In genomic region chr13:40283666-40284065, GRCh38 we compare ENCODE assay signal across 21 cellular contexts.
A peak's percentile ranks its signal among the peaks of the same experiment; 100 is the strongest.
DNase-seq lines count a peak whose midpoint lies in the region; ATAC-seq and TF ChIP-seq lines count a peak whose summit lies in the region.
"Had no signal": no experiment of that assay in that cellular context is flagged by ENCODE, and none has a peak within 500 bp of the region (broad histone marks: within the 10 kb centered on the region; RNA-seq: fewer than 3 reads in every experiment).

No MANE protein-coding gene starts in this region.

- H3K4me1 ChIP-seq in foreskin keratinocyte (no peaks in the 10 kb centered on the region), trophoblast cell (ENCODE audit: control insufficient read depth in 1 of 2, insufficient read depth in 2 of 2, low read length in 2 of 2) (peaks cover 17 to 22% of the 10 kb centered on the region in 2 experiments)
- H3K4me1 ChIP-seq in naive thymus-derived CD4-positive, alpha-beta T cell (ENCODE audit: control insufficient read depth in 2 of 2, insufficient read depth in 2 of 2, low read length in 2 of 2), result no peaks in the 10 kb centered on the region

- H2BK120ac ChIP-seq in trophoblast cell (ENCODE audit: insufficient read depth, low read length, poor library complexity), result peak overlapping the region; percentile 76

- no peaks in the 10 kb centered on the region for H3K27me3 ChIP-seq in foreskin keratinocyte
- no peaks in the 10 kb centered on the region for H3K27me3 ChIP-seq in trophoblast cell (ENCODE audit: insufficient read depth, low read length)
- H3K27me3 ChIP-seq in naive thymus-derived CD4-positive, alpha-beta T cell (ENCODE audit: control insufficient read depth in 2 of 2, insufficient read depth in 2 of 2, low read length in 2 of 2), result no peaks in the 10 kb centered on the region

- H3K4ac ChIP-seq in trophoblast cell (ENCODE audit: low read depth, low read length), result peak overlapping the region; percentile 76

- peak overlapping the region; percentile 78 for H2AK5ac ChIP-seq in trophoblast cell (ENCODE audit: low read length)

- intact Hi-C loops in naive thymus-derived CD4-positive, alpha-beta T cell (cut with micrococcal nuclease), result no loop called here

- H3K9ac ChIP-seq in trophoblast cell (ENCODE audit: low read length), result no peak overlapping the region
- H3K9ac ChIP-seq: SK-N-SH had no signal

- peaks cover 0 to 13% (median 6%) of the 10 kb centered on the region in 7 donors for H3K4me1 Mint-ChIP-seq in naive thymus-derived CD4-positive, alpha-beta T cell

- H3K9me3 Mint-ChIP-seq in naive thymus-derived CD4-positive, alpha-beta T cell, result peaks cover 0 to 6% (median 0%) of the 10 kb centered on the region in 11 donors
- H3K9me3 Mint-ChIP-seq: CD4-positive, alpha-beta T cell had no signal

- peaks cover 2% of the 10 kb centered on the region for H3K9me3 ChIP-seq in trophoblast cell (ENCODE audit: insufficient read depth, low read depth, low read length)
- H3K9me3 ChIP-seq in naive thymus-derived CD4-positive, alpha-beta T cell (ENCODE audit: control insufficient read depth in 2 of 3, low read length in 3 of 3), result no peaks in the 10 kb centered on the region
- H3K9me3 ChIP-seq: A549, SK-N-SH had no signal

- no peak overlapping the region for H4K8ac ChIP-seq in trophoblast cell (ENCODE audit: low read depth, low read length)

- H3K4me3 Mint-ChIP-seq in naive thymus-derived CD4-positive, alpha-beta T cell, result no peak overlapping the region
- H3K4me3 Mint-ChIP-seq: CD4-positive, alpha-beta T cell had no signal

- no peak overlapping the region for H3K27ac ChIP-seq in RWPE1
- H3K27ac ChIP-seq in foreskin keratinocyte, result no peak overlapping the region
- peak overlapping the region; percentile 71 for H3K27ac ChIP-seq in trophoblast cell (ENCODE audit: low read depth, low read length)
- no peak overlapping the region for H3K27ac ChIP-seq in naive thymus-derived CD4-positive, alpha-beta T cell (ENCODE audit: low read depth, low read length)
- H3K27ac ChIP-seq: A549 had no signal

- no peak overlapping the region for H2AFZ ChIP-seq in trophoblast cell (ENCODE audit: insufficient read depth, low read length, poor library complexity)

- H3K79me2 ChIP-seq in trophoblast cell (ENCODE audit: control insufficient read depth, insufficient read depth, low read length, poor library complexity), result no peaks in the 10 kb centered on the region

- peak overlapping the region; percentile 82 for H3K18ac ChIP-seq in trophoblast cell (ENCODE audit: low read length)

- H4K91ac ChIP-seq in trophoblast cell (ENCODE audit: low read depth, low read length), result peak overlapping the region; percentile 71

- H3K14ac ChIP-seq in trophoblast cell (ENCODE audit: low read length), result peak overlapping the region; percentile 88

- H3K79me1 ChIP-seq in trophoblast cell (ENCODE audit: low read length), result peaks cover 15% of the 10 kb centered on the region

- peak overlapping the region; percentile 92 for H2BK12ac ChIP-seq in trophoblast cell (ENCODE audit: low read length)

- H3K27me3 Mint-ChIP-seq in naive thymus-derived CD4-positive, alpha-beta T cell, result no peaks in the 10 kb centered on the region
- H3K27me3 Mint-ChIP-seq: CD4-positive, alpha-beta T cell had no signal

- TF ChIP-seq POLR2A in erythroblast (IDR thresholded peaks at IDR 0.05; ENCODE audit: low read length), result no peak

- H3K36me3 ChIP-seq in trophoblast cell (ENCODE audit: control insufficient read depth in 1 of 2, insufficient read depth in 2 of 2, low read length in 2 of 2), result no peaks in the 10 kb centered on the region
- no peaks in the 10 kb centered on the region for H3K36me3 ChIP-seq in naive thymus-derived CD4-positive, alpha-beta T cell (ENCODE audit: control insufficient read depth in 2 of 3, insufficient read depth in 3 of 3, low read length in 3 of 3)

- H3K4me2 ChIP-seq in trophoblast cell (ENCODE audit: low read length), result no peak overlapping the region
- H3K4me2 ChIP-seq: A549, SK-N-SH had no signal

- no peak overlapping the region for H3K4me3 ChIP-seq in trophoblast cell (ENCODE audit: low read depth, low read length)
- no peak overlapping the region for H3K4me3 ChIP-seq in naive thymus-derived CD4-positive, alpha-beta T cell (ENCODE audit: low read length)
- H3K4me3 ChIP-seq: A549 had no signal

- TF ChIP-seq CTCF in RWPE1 (conservative IDR thresholded peaks at IDR 0.05; ENCODE audit: low read depth) (no peak), foreskin keratinocyte (conservative IDR thresholded peaks at IDR 0.05) (no peak)

- H3K27ac Mint-ChIP-seq in naive thymus-derived CD4-positive, alpha-beta T cell, result peak overlapping the region in 1 of 9 donors; percentile 8
- H3K27ac Mint-ChIP-seq: CD4-positive, alpha-beta T cell had no signal

- no peak overlapping the region for H3K23ac ChIP-seq in trophoblast cell (ENCODE audit: low read length)

- DNase-seq in ELF-1 (ENCODE audit: low read depth, low spot score) (peak; percentile 51), RWPE1 (ENCODE audit: low spot score) (peak; percentile 49), foreskin keratinocyte (peak; percentile 87 to 94), trophoblast cell (peak; percentile 93 to 96), erythroblast (lab: John Stamatoyannopoulos, UW) (no peak)
- no peak for DNase-seq in naive thymus-derived CD4-positive, alpha-beta T cell
- no peak for DNase-seq in activated CD4-positive, alpha-beta T cell treated with anti-CD3 and anti-CD28 coated beads, Interleukin-2, amount 50 U/mL, for 1 hour
- DNase-seq in activated CD4-positive, alpha-beta T cell treated with anti-CD3 and anti-CD28 coated beads, Interleukin-2, amount 50 U/mL, for 4 hours, result no peak
- DNase-seq: CD4-positive, alpha-beta T cell; DMS153; EL; KBM-7; NCI-H1048; NCI-H1436 treated with DMSO at 0.1 percent for 48 hours; NCI-H2029 treated with DMSO at 0.1 percent for 48 hours; NCI-H2171 treated with DMSO at 0.1 percent for 48 hours; NCI-H446 treated with DMSO at 0.1 percent for 48 hours; SHP77 treated with DMSO at 0.1 percent for 48 hours; SK-N-SH had no signal

- no peak overlapping the region for H4K12ac ChIP-seq in trophoblast cell (ENCODE audit: low read depth, low read length)

- H2BK5ac ChIP-seq in trophoblast cell (ENCODE audit: low read depth, low read length, poor library complexity), result peak overlapping the region; percentile 55

- CTCF ChIA-PET in RWPE1 (lab: Yijun Ruan, JAX), result no interaction called here
- CTCF ChIA-PET in naive thymus-derived CD4-positive, alpha-beta T cell (lab: Charles Lee), result no interaction called here

- whole genome bisulfite sequencing in trophoblast cell (ENCODE audit: extremely low coverage, insufficient coverage, insufficient read length), result no CpG with 5 or more reads among the region's 3 CpGs

- POLR2A ChIA-PET in RWPE1 (lab: Yijun Ruan, JAX; ENCODE audit: low non-redundant PET), result no interaction called here
- POLR2A ChIA-PET in naive thymus-derived CD4-positive, alpha-beta T cell (lab: Charles Lee), result no interaction called here

- peak; percentile 79 for ATAC-seq in foreskin keratinocyte
- ATAC-seq in naive thymus-derived CD4-positive, alpha-beta T cell, result no peak
- ATAC-seq: A549, HepG2 had no signal

- peaks cover 0 to 8% (median 0%) of the 10 kb centered on the region in 5 donors for H3K36me3 Mint-ChIP-seq in naive thymus-derived CD4-positive, alpha-beta T cell

Comparison
In these comparisons a context has a peak if more than half of its experiments do, and no peak if none do; other contexts are left out.
1. DNase-seq: peak in ELF-1 (single experiment), RWPE1 (single experiment), foreskin keratinocyte (2 of 2) and trophoblast cell (2 of 2); none in erythroblast (0 of 2), naive thymus-derived CD4-positive, alpha-beta T cell (0 of 9), activated CD4-positive, alpha-beta T cell treated with anti-CD3 and anti-CD28 coated beads, Interleukin-2, amount 50 U/mL, for 1 hour (single experiment) and activated CD4-positive, alpha-beta T cell treated with anti-CD3 and anti-CD28 coated beads, Interleukin-2, amount 50 U/mL, for 4 hours (0 of 2).